Comparison of ENCODE assay signal across 9 cellular contexts in the genomic region with DNA sequence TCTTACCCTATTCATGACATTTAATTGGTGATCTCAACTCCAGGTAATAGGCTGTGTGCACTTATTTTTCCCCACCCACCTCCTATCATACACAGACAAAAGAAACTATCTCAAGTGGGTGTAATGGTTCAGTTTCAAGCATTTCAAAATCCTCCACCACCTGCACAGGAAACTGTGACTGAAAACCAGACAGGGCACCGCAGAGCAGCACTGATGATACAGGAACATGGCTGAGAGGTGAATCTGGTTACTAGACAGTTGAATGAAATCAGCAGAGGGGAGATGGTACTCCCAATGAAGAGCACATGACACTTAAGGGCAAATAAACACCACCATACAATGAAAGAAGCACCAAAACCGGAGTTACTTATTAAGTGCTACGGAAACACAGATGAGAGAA.
DNase-seq lines count a peak whose midpoint lies in the region; ATAC-seq, FAIRE-seq and TF ChIP-seq lines count a peak whose summit lies in the region.
"Had no signal": no experiment of that assay in that cellular context is flagged by ENCODE, and none has a peak within 500 bp of the region (broad histone marks: within the 10 kb centered on the region; RNA-seq: fewer than 3 reads in every experiment).

No MANE protein-coding gene starts in this region.

- H3K36me3 Mint-ChIP-seq in activated CD4-positive, alpha-beta T cell treated with anti-CD3 and anti-CD28 coated beads for 36 hours (ENCODE audit: low read depth): peaks cover 66% of the 10 kb centered on the region

- H3K4me1 Mint-ChIP-seq in activated CD4-positive, alpha-beta T cell treated with anti-CD3 and anti-CD28 coated beads for 36 hours: peaks cover 85% of the 10 kb centered on the region

- TF ChIP-seq CTCF in A549 (IDR thresholded peaks at IDR 0.05): no peak
- no peak for TF ChIP-seq CTCF in epithelial cell of esophagus (IDR thresholded peaks at IDR 0.05; ENCODE audit: insufficient read depth, low read depth, low read length, missing control alignments)

- no peak for DNase-seq in A549 (ENCODE audit: low read depth in 1 of 2, low spot score in 1 of 2)
- peak; percentile 90 for DNase-seq in activated CD4-positive, alpha-beta T cell treated with anti-CD3 and anti-CD28 coated beads for 36 hours
- DNase-seq in epithelial cell of esophagus (ENCODE audit: low read depth): peak; percentile 45
- DNase-seq in stimulated activated CD8-positive, alpha-beta memory T cell treated with anti-CD3 and anti-CD28 coated beads, Interleukin-7, amount 100 ng/mL, for 4 hours (ENCODE audit: low read depth in 2 of 2): peak; percentile 60 to 76
- DNase-seq in HUDEP-2 (lab: John Stamatoyannopoulos, UW; ENCODE audit: unreplicated experiment in 76 of 76): no peak
- DNase-seq in EL: no peak
- DNase-seq: upper lobe of left lung had no signal

- peaks cover 13% of the 10 kb centered on the region for H3K9me3 Mint-ChIP-seq in activated CD4-positive, alpha-beta T cell treated with anti-CD3 and anti-CD28 coated beads for 36 hours (ENCODE audit: low read depth)

- H3K9me3 ChIP-seq in A549: no peaks in the 10 kb centered on the region

- intact Hi-C loops in activated CD4-positive, alpha-beta T cell treated with anti-CD3 and anti-CD28 coated beads for 36 hours (cut with DNase I, micrococcal nuclease): loop anchor here (1.0 to 10.0 kb wide), 15 partner anchors 14 to 328 kb away; no protein-coding TSS in a partner anchor

- 81% methylated on average over 3 of the region's 3 CpGs for WGBS in A549 (ENCODE audit: missing lambda C conversion rate)

- TF ChIP-seq EP300 in A549 (IDR thresholded peaks at IDR 0.05): no peak

- CTCF ChIA-PET in A549 (lab: Yijun Ruan, JAX): interaction anchor here (1.0 kb wide), 1 partner anchor 12 kb away, joined by 3 read pairs; no protein-coding TSS in a partner anchor
- CTCF ChIA-PET in activated CD4-positive, alpha-beta T cell treated with anti-CD3 and anti-CD28 coated beads for 36 hours (lab: Charles Lee): interaction anchor here (0.6 to 1.4 kb wide), 3 partner anchors 10 to 236 kb away, joined by 3 read pairs; no protein-coding TSS in a partner anchor

- TF ChIP-seq RAD21 in A549 (conservative IDR thresholded peaks at IDR 0.05 in 1 of 2, IDR thresholded peaks at IDR 0.05 in 1 of 2): no peak

- no peak for FAIRE-seq in A549 (lab: Jason Lieb, UNC)

- TF ChIP-seq POLR2A in A549 (IDR thresholded peaks at IDR 0.05; ENCODE audit: low read length): no peak

- no peak overlapping the region for H3K4me3 ChIP-seq in A549
- H3K4me3 ChIP-seq in epithelial cell of esophagus (ENCODE audit: low read length): no peak overlapping the region
- H3K4me3 ChIP-seq: upper lobe of left lung had no signal

- H3K4me1 ChIP-seq in A549: peaks cover 53% of the 10 kb centered on the region

- H3K4me2 ChIP-seq in A549: peak overlapping the region; percentile 5; the same call in 1 of the 3 replicates

- no peaks in the 10 kb centered on the region for H3K27me3 Mint-ChIP-seq in activated CD4-positive, alpha-beta T cell treated with anti-CD3 and anti-CD28 coated beads for 36 hours

- POLR2A ChIA-PET in A549 (lab: Yijun Ruan, JAX): no interaction called here
- POLR2A ChIA-PET in activated CD4-positive, alpha-beta T cell treated with anti-CD3 and anti-CD28 coated beads for 36 hours (lab: Charles Lee): interaction anchor here (0.5 to 0.7 kb wide), 2 partner anchors 77 to 1409 kb away, joined by 3 to 6 read pairs; no protein-coding TSS in a partner anchor

- peak overlapping the region; percentile 45 for H3K4me3 Mint-ChIP-seq in activated CD4-positive, alpha-beta T cell treated with anti-CD3 and anti-CD28 coated beads for 36 hours

- peak overlapping the region; percentile 15 to 43; a peak in 3 of 6 replicates for H3K27ac ChIP-seq in A549

- no peak for ATAC-seq in A549
- peak; percentile 97 for ATAC-seq in GM19351 (IDR thresholded peaks at IDR 0.05; ENCODE audit: unreplicated experiment)
- peak; percentile 97 for ATAC-seq in HG03432 (IDR thresholded peaks at IDR 0.05; ENCODE audit: unreplicated experiment)
- peak; percentile 81 for ATAC-seq in activated CD4-positive, alpha-beta T cell treated with anti-CD3 and anti-CD28 coated beads for 36 hours

- peak overlapping the region; percentile 95 for H3K27ac Mint-ChIP-seq in activated CD4-positive, alpha-beta T cell treated with anti-CD3 and anti-CD28 coated beads for 36 hours

TF ChIP-seq in A549, 52 proteins besides CTCF, POLR2A, EP300 and RAD21:
- TF ChIP-seq RARB (CRISPR knock-in tag; IDR thresholded peaks at IDR 0.05): no peak
- no peak for TF ChIP-seq CBX2 (IDR thresholded peaks at IDR 0.05; ENCODE audit: borderline replicate concordance, low read depth)
- TF ChIP-seq KDM5A (IDR thresholded peaks at IDR 0.05): no peak
- no peak for TF ChIP-seq CBX8 (IDR thresholded peaks at IDR 0.05)
- TF ChIP-seq, protein P1, sequence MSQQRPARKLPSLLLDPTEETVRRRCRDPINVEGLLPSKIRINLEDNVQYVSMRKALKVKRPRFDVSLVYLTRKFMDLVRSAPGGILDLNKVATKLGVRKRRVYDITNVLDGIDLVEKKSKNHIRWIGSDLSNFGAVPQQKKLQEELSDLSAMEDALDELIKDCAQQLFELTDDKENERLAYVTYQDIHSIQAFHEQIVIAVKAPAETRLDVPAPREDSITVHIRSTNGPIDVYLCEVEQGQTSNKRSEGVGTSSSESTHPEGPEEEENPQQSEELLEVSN (IDR thresholded peaks at IDR 0.05; ENCODE audit: borderline replicate concordance, low read depth): no peak
- no peak for TF ChIP-seq NFE2L2 (conservative IDR thresholded peaks at IDR 0.05; ENCODE audit: low read length)

Comparison
In these comparisons a context has a peak if more than half of its experiments do, and no peak if none do; other contexts are left out.
1. ATAC-seq: peak in GM19351 (single experiment), HG03432 (single experiment) and activated CD4-positive, alpha-beta T cell treated with anti-CD3 and anti-CD28 coated beads for 36 hours (single experiment); none in A549 (0 of 2).
2. DNase-seq: peak in activated CD4-positive, alpha-beta T cell treated with anti-CD3 and anti-CD28 coated beads for 36 hours (single experiment), epithelial cell of esophagus (single experiment) and stimulated activated CD8-positive, alpha-beta memory T cell treated with anti-CD3 and anti-CD28 coated beads, Interleukin-7, amount 100 ng/mL, for 4 hours (2 of 2); none in A549 (0 of 2), HUDEP-2 (0 of 76) and EL (single experiment).